Comparison of ENCODE assay signal across 16 cellular contexts in the genomic region with DNA sequence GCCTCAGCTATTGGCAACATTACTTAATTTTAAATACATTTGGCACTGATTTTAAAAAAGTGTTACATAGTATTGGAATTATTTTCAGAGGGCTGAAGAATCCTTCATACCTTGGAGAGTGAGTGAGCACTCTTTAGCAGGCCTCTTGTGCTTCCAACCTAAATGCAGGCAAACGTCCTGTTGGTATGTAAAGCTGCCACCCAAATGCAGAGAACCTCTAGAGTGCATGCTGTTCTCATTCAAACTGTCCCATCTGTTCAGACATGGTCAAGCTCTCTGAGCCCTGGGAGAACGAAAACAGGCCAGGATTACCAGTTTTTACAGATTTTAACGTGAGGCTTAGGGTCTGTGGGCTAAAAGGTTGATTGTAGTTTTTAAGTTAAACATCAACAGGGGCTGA.
A peak's percentile ranks its signal among the peaks of the same experiment; 100 is the strongest.
DNase-seq lines count a peak whose midpoint lies in the region; ATAC-seq and TF ChIP-seq lines count a peak whose summit lies in the region.
"Had no signal": no experiment of that assay in that cellular context is flagged by ENCODE, and none has a peak within 500 bp of the region (broad histone marks: within the 10 kb centered on the region; RNA-seq: fewer than 3 reads in every experiment).

No MANE protein-coding gene starts in this region.

- peaks cover 7% of the 10 kb centered on the region for H3K9me3 Mint-ChIP-seq in WTC11

- no peaks in the 10 kb centered on the region for H3K79me2 ChIP-seq in neural cell (replicated peaks; ENCODE audit: insufficient read depth, low read length)

- peak overlapping the region; percentile 51 for H3K4me3 Mint-ChIP-seq in WTC11

- no peak for TF ChIP-seq RAD21 in neural cell (conservative IDR thresholded peaks at IDR 0.05)

- no peaks in the 10 kb centered on the region for H3K36me3 ChIP-seq in neural cell (ENCODE audit: insufficient read depth, low read length)

- no peaks in the 10 kb centered on the region; the same call in 1 of the 2 replicates for H3K27me3 Mint-ChIP-seq in WTC11 (ENCODE audit: low read depth)

- peaks cover 71% of the 10 kb centered on the region for H3K4me1 Mint-ChIP-seq in WTC11

- peak overlapping the region; percentile 41 for H3K4me2 ChIP-seq in neural cell (ENCODE audit: low read length)
- H3K4me2 ChIP-seq: A549 had no signal

- no peak for TF ChIP-seq EP300 in neural cell (conservative IDR thresholded peaks at IDR 0.05; ENCODE audit: poor library complexity, severe bottlenecking)

- H3K27me3 ChIP-seq in neural cell (ENCODE audit: insufficient read depth, low read depth, low read length): no peaks in the 10 kb centered on the region

- H3F3A ChIP-seq in neural cell (ENCODE audit: insufficient read depth, low read length, poor library complexity, severe bottlenecking): no peaks in the 10 kb centered on the region

- peak; percentile 55 for ATAC-seq in WTC11
- ATAC-seq in HG03469 (IDR thresholded peaks at IDR 0.05; ENCODE audit: unreplicated experiment): no peak
- ATAC-seq: A549, Panc1, Right ventricle myocardium inferior had no signal

- CTCF ChIA-PET in WTC11 (lab: Charles Lee): interaction anchor here (1.2 kb wide), 1 partner anchor 522 kb away, joined by 3 read pairs; no protein-coding TSS in a partner anchor

- in situ Hi-C loops in G401 (cut with HindIII; ENCODE audit: low sequenced_read_pairs): no loop called here

- peak overlapping the region; percentile 73 for H3K27ac ChIP-seq in neural cell (ENCODE audit: low read length)
- H3K27ac ChIP-seq: C4-2B had no signal

- H3K9ac ChIP-seq in neural cell (ENCODE audit: low read length): no peak overlapping the region

- peak; percentile 88 for DNase-seq in G401 (ENCODE audit: low spot score)
- DNase-seq in WTC11 (ENCODE audit: low spot score): no peak
- DNase-seq in iPS DF 19.7 (ENCODE audit: low read depth, low spot score): peak; percentile 15
- DNase-seq in NCI-H2227 (lab: John Stamatoyannopoulos, UW; ENCODE audit: unreplicated experiment): no peak
- DNase-seq in ecto neural progenitor cell (ENCODE audit: low spot score): no peak
- DNase-seq in NCI-H748 treated with DMSO at 0.1 percent for 48 hours (lab: John Stamatoyannopoulos, UW): no peak
- DNase-seq: H7, NCI-H1417, NCI-H1930, NCI-H82 had no signal

- no peaks in the 10 kb centered on the region for H3K9me2 ChIP-seq in neural cell (ENCODE audit: insufficient read depth, low read length)

- TF ChIP-seq CTCF in WTC11 (IDR thresholded peaks at IDR 0.05) (no peak), neural cell (IDR thresholded peaks at IDR 0.05; ENCODE audit: poor library complexity, severe bottlenecking) (no peak)

- no peak overlapping the region for H2AFZ ChIP-seq in neural cell (ENCODE audit: low read depth, low read length)

- no peaks in the 10 kb centered on the region; the same call in 1 of the 2 replicates for H3K36me3 Mint-ChIP-seq in WTC11

- no peaks in the 10 kb centered on the region for H4K20me1 ChIP-seq in neural cell (ENCODE audit: insufficient read depth)

- peak overlapping the region; percentile 55 for H3K4me3 ChIP-seq in neural cell (ENCODE audit: low read length)
- H3K4me3 ChIP-seq: A549 had no signal

- H3K9me3 ChIP-seq in neural cell (ENCODE audit: low read length): no peaks in the 10 kb centered on the region

- H3K27ac Mint-ChIP-seq in WTC11: peak overlapping the region; percentile 88

- POLR2A ChIA-PET in WTC11 (lab: Charles Lee): no interaction called here

TF ChIP-seq in WTC11, 78 proteins besides CTCF, POLR2A, EP300 and RAD21 (continues in another document):
- TF ChIP-seq FOXJ3 (CRISPR knock-in tag; IDR thresholded peaks at IDR 0.05; ENCODE audit: borderline replicate concordance) (no peak), ATF1 (CRISPR knock-in tag; IDR thresholded peaks at IDR 0.05) (no peak)
- TF ChIP-seq, protein P1, sequence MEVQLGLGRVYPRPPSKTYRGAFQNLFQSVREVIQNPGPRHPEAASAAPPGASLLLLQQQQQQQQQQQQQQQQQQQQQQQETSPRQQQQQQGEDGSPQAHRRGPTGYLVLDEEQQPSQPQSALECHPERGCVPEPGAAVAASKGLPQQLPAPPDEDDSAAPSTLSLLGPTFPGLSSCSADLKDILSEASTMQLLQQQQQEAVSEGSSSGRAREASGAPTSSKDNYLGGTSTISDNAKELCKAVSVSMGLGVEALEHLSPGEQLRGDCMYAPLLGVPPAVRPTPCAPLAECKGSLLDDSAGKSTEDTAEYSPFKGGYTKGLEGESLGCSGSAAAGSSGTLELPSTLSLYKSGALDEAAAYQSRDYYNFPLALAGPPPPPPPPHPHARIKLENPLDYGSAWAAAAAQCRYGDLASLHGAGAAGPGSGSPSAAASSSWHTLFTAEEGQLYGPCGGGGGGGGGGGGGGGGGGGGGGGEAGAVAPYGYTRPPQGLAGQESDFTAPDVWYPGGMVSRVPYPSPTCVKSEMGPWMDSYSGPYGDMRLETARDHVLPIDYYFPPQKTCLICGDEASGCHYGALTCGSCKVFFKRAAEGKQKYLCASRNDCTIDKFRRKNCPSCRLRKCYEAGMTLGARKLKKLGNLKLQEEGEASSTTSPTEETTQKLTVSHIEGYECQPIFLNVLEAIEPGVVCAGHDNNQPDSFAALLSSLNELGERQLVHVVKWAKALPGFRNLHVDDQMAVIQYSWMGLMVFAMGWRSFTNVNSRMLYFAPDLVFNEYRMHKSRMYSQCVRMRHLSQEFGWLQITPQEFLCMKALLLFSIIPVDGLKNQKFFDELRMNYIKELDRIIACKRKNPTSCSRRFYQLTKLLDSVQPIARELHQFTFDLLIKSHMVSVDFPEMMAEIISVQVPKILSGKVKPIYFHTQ (CRISPR knock-in tag; IDR thresholded peaks at IDR 0.05): no peak
- TF ChIP-seq, protein P2, sequence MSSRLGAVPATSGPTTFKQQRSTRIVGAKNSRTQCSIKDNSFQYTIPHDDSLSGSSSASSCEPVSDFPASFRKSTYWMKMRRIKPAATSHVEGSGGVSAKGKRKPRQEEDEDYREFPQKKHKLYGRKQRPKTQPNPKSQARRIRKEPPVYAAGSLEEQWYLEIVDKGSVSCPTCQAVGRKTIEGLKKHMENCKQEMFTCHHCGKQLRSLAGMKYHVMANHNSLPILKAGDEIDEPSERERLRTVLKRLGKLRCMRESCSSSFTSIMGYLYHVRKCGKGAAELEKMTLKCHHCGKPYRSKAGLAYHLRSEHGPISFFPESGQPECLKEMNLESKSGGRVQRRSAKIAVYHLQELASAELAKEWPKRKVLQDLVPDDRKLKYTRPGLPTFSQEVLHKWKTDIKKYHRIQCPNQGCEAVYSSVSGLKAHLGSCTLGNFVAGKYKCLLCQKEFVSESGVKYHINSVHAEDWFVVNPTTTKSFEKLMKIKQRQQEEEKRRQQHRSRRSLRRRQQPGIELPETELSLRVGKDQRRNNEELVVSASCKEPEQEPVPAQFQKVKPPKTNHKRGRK (CRISPR knock-in tag; IDR thresholded peaks at IDR 0.05; ENCODE audit: borderline replicate concordance): no peak

TF ChIP-seq in neural cell, 6 proteins besides CTCF, POLR2A, EP300 and RAD21:
- TF ChIP-seq TAF1 (IDR thresholded peaks at IDR 0.05; ENCODE audit: low read depth) (no peak), POLR2AphosphoS5 (IDR thresholded peaks at IDR 0.05) (no peak), MXI1 (conservative IDR thresholded peaks at IDR 0.05; ENCODE audit: poor library complexity, severe bottlenecking) (no peak), SMC3 (conservative IDR thresholded peaks at IDR 0.05; ENCODE audit: poor library complexity) (no peak), EZH2 (IDR thresholded peaks at IDR 0.05; ENCODE audit: borderline replicate concordance, insufficient read depth, low read length, poor library complexity, severe bottlenecking) (no peak)
- TF ChIP-seq, protein P3, sequence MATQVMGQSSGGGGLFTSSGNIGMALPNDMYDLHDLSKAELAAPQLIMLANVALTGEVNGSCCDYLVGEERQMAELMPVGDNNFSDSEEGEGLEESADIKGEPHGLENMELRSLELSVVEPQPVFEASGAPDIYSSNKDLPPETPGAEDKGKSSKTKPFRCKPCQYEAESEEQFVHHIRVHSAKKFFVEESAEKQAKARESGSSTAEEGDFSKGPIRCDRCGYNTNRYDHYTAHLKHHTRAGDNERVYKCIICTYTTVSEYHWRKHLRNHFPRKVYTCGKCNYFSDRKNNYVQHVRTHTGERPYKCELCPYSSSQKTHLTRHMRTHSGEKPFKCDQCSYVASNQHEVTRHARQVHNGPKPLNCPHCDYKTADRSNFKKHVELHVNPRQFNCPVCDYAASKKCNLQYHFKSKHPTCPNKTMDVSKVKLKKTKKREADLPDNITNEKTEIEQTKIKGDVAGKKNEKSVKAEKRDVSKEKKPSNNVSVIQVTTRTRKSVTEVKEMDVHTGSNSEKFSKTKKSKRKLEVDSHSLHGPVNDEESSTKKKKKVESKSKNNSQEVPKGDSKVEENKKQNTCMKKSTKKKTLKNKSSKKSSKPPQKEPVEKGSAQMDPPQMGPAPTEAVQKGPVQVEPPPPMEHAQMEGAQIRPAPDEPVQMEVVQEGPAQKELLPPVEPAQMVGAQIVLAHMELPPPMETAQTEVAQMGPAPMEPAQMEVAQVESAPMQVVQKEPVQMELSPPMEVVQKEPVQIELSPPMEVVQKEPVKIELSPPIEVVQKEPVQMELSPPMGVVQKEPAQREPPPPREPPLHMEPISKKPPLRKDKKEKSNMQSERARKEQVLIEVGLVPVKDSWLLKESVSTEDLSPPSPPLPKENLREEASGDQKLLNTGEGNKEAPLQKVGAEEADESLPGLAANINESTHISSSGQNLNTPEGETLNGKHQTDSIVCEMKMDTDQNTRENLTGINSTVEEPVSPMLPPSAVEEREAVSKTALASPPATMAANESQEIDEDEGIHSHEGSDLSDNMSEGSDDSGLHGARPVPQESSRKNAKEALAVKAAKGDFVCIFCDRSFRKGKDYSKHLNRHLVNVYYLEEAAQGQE (IDR thresholded peaks at IDR 0.05; ENCODE audit: borderline replicate concordance): no peak

Comparison
In these comparisons a context has a peak if more than half of its experiments do, and no peak if none do; other contexts are left out.
1. DNase-seq: peak in G401 (single experiment) and iPS DF 19.7 (single experiment); none in WTC11 (single experiment), NCI-H2227 (single experiment), ecto neural progenitor cell (single experiment) and NCI-H748 treated with DMSO at 0.1 percent for 48 hours (single experiment).